24 cellular contexts compared by ENCODE assay signal in genomic region chr10:20887706-20888535, GRCh38.
"Had no signal": no experiment of that assay in that cellular context is flagged by ENCODE, and none has a peak within 500 bp of the region (broad histone marks: within the 10 kb centered on the region; RNA-seq: fewer than 3 reads in every experiment).

No MANE protein-coding gene starts in this region.

- H3K4me1 ChIP-seq: colonic mucosa, lower lobe of right lung, stomach, transverse colon, vagina had no signal

- H3K4me3 ChIP-seq: colonic mucosa, dorsolateral prefrontal cortex, lower lobe of right lung, stomach, transverse colon, vagina had no signal

- H3K36me3 ChIP-seq: colonic mucosa, stomach, transverse colon, vagina had no signal

- ATAC-seq: activated T-cell treated with anti-CD3 and anti-CD28 coated beads, Interleukin-2, amount 50 U/mL, for 4 hours; effector memory CD8-positive, alpha-beta T cell; esophagus mucosa; left colon; lower lobe of right lung; naive thymus-derived CD4-positive, alpha-beta T cell; sciatic nerve; stimulated activated memory B cell treated with anti-CD40 and anti-IgM and Interleukin-4, amounts not matched to agents 10 μg/mL and 1 μg/mL and 100 μg/mL, for 72 hours had no signal

- DNase-seq: activated CD4-positive, alpha-beta T cell treated with anti-CD3 and anti-CD28 coated beads for 4 hours; activated CD4-positive, alpha-beta T cell treated with anti-CD3 and anti-CD28 coated beads, Interleukin-2, amount 50 U/mL, for 48 hours; activated CD4-positive, CD25-positive, alpha-beta regulatory T cell; activated CD8-positive, alpha-beta memory T cell treated with anti-CD3 and anti-CD28 coated beads, Interleukin-2, amount 50 U/mL, for 48 hours; activated naive CD4-positive, alpha-beta T cell; activated naive CD8-positive, alpha-beta T cell treated with anti-CD3 and anti-CD28 coated beads for 36 hours; activated T-cell treated with anti-CD3 and anti-CD28 coated beads, Interleukin-2, amount 50 U/mL, for 4 hours; colonic mucosa; dorsolateral prefrontal cortex; effector memory CD8-positive, alpha-beta T cell; foreskin melanocyte; islet precursor cell; left colon; lower lobe of right lung; naive thymus-derived CD4-positive, alpha-beta T cell; occipital lobe; small intestine; stimulated activated CD4-positive, alpha-beta T cell treated with anti-CD3 and anti-CD28 coated beads, Interleukin-15, amount 100 ng/mL, for 24 hours; stomach; transverse colon had no signal

- H3K27ac ChIP-seq: colonic mucosa, dorsolateral prefrontal cortex, lower lobe of right lung, stomach, transverse colon, vagina had no signal

- H3K9me3 ChIP-seq: colonic mucosa, lower lobe of right lung, stomach, transverse colon, vagina had no signal

- H3K27me3 ChIP-seq: colonic mucosa, dorsolateral prefrontal cortex, stomach, transverse colon, vagina had no signal
